Comparison of ENCODE assay signal across 8 cellular contexts in genomic region chr18:36127866-36128845, GRCh38. TPM values are rescaled to one million over a fixed set of nuclear protein-coding genes. Genes with fewer than 3 reads are reported as not detected.
DNase-seq lines count a peak whose midpoint lies in the region; TF ChIP-seq lines count a peak whose summit lies in the region.

No MANE protein-coding gene starts in this region.

- peaks cover 18% of the 10 kb centered on the region for H3K36me3 Mint-ChIP-seq in neural progenitor cell

- H3K27ac ChIP-seq in BLaER1, result peak overlapping the region; percentile 98
- no peak overlapping the region for H3K27ac ChIP-seq in SU-DHL-6 (ENCODE audit: low read depth, low read length)
- H3K27ac ChIP-seq in neural progenitor cell, result no peak overlapping the region

- no peaks in the 10 kb centered on the region for H3K27me3 Mint-ChIP-seq in neural progenitor cell (ENCODE audit: insufficient read depth, low read depth)

- H3K4me1 ChIP-seq in BLaER1 (peaks cover 38% of the 10 kb centered on the region), neural progenitor cell (peaks cover 5% of the 10 kb centered on the region)

- H3K9me2 ChIP-seq in SU-DHL-6 (replicated peaks; ENCODE audit: insufficient read depth, low read length), result no peaks in the 10 kb centered on the region

- H4K20me1 ChIP-seq in BLaER1, result peaks cover 70% of the 10 kb centered on the region
- peaks cover 18% of the 10 kb centered on the region for H4K20me1 ChIP-seq in SU-DHL-6 (ENCODE audit: low read depth, low read length)
- H4K20me1 ChIP-seq in neural progenitor cell (ENCODE audit: low read depth), result peaks cover 55% of the 10 kb centered on the region

- H3K9me3 Mint-ChIP-seq in neural progenitor cell, result no peaks in the 10 kb centered on the region

- H3K4me3 ChIP-seq in BLaER1, result peak overlapping the region; percentile 91
- peak overlapping the region; percentile 87 for H3K4me3 ChIP-seq in SU-DHL-6 (ENCODE audit: insufficient read depth, low read length, poor library complexity, severe bottlenecking)
- H3K4me3 ChIP-seq in fibroblast of mammary gland (ENCODE audit: control insufficient read depth, low read depth, low read length), result peak overlapping the region; percentile 98
- peak overlapping the region; percentile 76 for H3K4me3 ChIP-seq in neural progenitor cell

- H3K79me2 ChIP-seq in SU-DHL-6 (ENCODE audit: insufficient read depth, low read length) (peaks cover 61% of the 10 kb centered on the region), neural progenitor cell (ENCODE audit: low read depth) (peaks cover 67% of the 10 kb centered on the region)

- H3K4me2 ChIP-seq in BLaER1 (peak overlapping the region; percentile 84), SU-DHL-6 (ENCODE audit: low read depth, low read length, poor library complexity, severe bottlenecking) (peak overlapping the region; percentile 78), neural progenitor cell (peak overlapping the region; percentile 90)

- peak overlapping the region; percentile 91 for H3K4me3 Mint-ChIP-seq in neural progenitor cell

- H3K36me3 ChIP-seq in BLaER1, result peaks cover 48% of the 10 kb centered on the region
- peaks cover 6% of the 10 kb centered on the region; the same call in 1 of the 2 replicates for H3K36me3 ChIP-seq in SU-DHL-6 (ENCODE audit: low read length)
- H3K36me3 ChIP-seq in neural progenitor cell, result peaks cover 3% of the 10 kb centered on the region

- H3F3A ChIP-seq in SU-DHL-6 (ENCODE audit: insufficient read depth) (no peaks in the 10 kb centered on the region), neural progenitor cell (ENCODE audit: low read depth) (peaks cover 5% of the 10 kb centered on the region)

- no peak overlapping the region for H3K27ac Mint-ChIP-seq in neural progenitor cell

- H3K27me3 ChIP-seq in BLaER1, result no peaks in the 10 kb centered on the region
- no peaks in the 10 kb centered on the region for H3K27me3 ChIP-seq in SU-DHL-6 (ENCODE audit: low read length)
- no peaks in the 10 kb centered on the region for H3K27me3 ChIP-seq in neural progenitor cell

- H3K4me1 Mint-ChIP-seq in neural progenitor cell, result peaks cover 26% of the 10 kb centered on the region

- H3K9me3 ChIP-seq in BLaER1 (no peaks in the 10 kb centered on the region), SU-DHL-6 (ENCODE audit: insufficient read depth, low read length) (no peaks in the 10 kb centered on the region), neural progenitor cell (ENCODE audit: low read depth) (no peaks in the 10 kb centered on the region)

- DNase-seq in HCEC 1CT (peak; percentile 10), fibroblast of mammary gland (ENCODE audit: low read depth) (peak; percentile 27), neural progenitor cell (ENCODE audit: low spot score) (peak; percentile 55), dedifferentiated amniotic fluid mesenchymal stem cell (ENCODE audit: extremely low spot score) (no peak), NOMO-1 treated with dmso at 0.1 percent for 144 hours (lab: John Stamatoyannopoulos, UW; ENCODE audit: unreplicated experiment) (no peak)
- DNase-seq in effector CD8-positive, alpha-beta T cell (lab: John Stamatoyannopoulos, UW), result no peak

- H2AFZ ChIP-seq in SU-DHL-6 (ENCODE audit: low read depth, low read length, severe bottlenecking) (peak overlapping the region; percentile 92), neural progenitor cell (replicated peaks) (peak overlapping the region; percentile 95)

- TF ChIP-seq CTCF in SU-DHL-6 (IDR thresholded peaks at IDR 0.05; ENCODE audit: insufficient read depth, low read length, poor library complexity, severe bottlenecking) (no peak), fibroblast of mammary gland (conservative IDR thresholded peaks at IDR 0.05; ENCODE audit: control insufficient read depth, insufficient read depth, low read depth, low read length) (no peak), neural progenitor cell (IDR thresholded peaks at IDR 0.05) (no peak)

- H3K9ac ChIP-seq in BLaER1 (peak overlapping the region; percentile 98), SU-DHL-6 (ENCODE audit: low read length) (peak overlapping the region; percentile 96), neural progenitor cell (peak overlapping the region; percentile 56)

RNA-seq across cellular contexts. Expression of gene SLC39A6, which starts 1.0 kb away (rescaled TPM):
- 70.6 and 92.5 TPM in 2 replicates for total RNA-seq in neural progenitor cell (ENCODE audit: low replicate concordance)

RNA-seq across cellular contexts. Expression of gene ELP2, which starts 1.5 kb away (rescaled TPM):
- 104 and 171 TPM in 2 replicates for total RNA-seq in neural progenitor cell (ENCODE audit: low replicate concordance)

RNA-seq across cellular contexts. Expression of gene MOCOS, which starts 59.1 kb away (rescaled TPM):
- 0.36 and 1.1 TPM in 2 replicates for total RNA-seq in neural progenitor cell (ENCODE audit: low replicate concordance)

Comparison
In these comparisons a context has a peak if more than half of its experiments do, and no peak if none do; other contexts are left out.
1. DNase-seq: peak in HCEC 1CT (single experiment), fibroblast of mammary gland (single experiment) and neural progenitor cell (single experiment); none in dedifferentiated amniotic fluid mesenchymal stem cell (single experiment), NOMO-1 treated with dmso at 0.1 percent for 144 hours (single experiment) and effector CD8-positive, alpha-beta T cell (single experiment).
2. Peak in every context shown above with its lines, with median percentiles within 50 percentile points of each other: H3K4me2 ChIP-seq, H3K4me3 ChIP-seq and H3K9ac ChIP-seq.